In the genomic region with DNA sequence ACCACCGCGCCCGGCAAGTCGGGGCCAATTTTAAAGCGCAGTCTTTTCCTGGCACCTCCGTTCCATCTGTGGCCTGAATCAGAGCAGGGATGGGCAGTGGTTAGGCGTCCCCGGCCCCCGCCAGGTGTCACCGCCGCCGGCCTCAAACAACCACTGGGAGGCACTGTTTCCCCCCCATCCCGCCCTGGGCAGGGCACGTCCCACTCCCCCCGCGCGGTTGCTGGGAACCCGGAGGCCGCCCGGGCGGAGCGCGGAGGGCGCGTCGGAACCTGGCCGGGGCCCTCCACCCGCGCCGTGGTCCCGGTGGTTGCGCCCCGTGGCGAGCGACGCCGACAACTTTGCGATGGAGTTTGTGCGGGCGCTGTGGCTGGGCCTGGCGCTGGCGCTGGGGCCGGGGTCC, we compare ENCODE assay signal across 1 cellular context.
TF ChIP-seq lines count a peak whose summit lies in the region.

A gene with protein sequence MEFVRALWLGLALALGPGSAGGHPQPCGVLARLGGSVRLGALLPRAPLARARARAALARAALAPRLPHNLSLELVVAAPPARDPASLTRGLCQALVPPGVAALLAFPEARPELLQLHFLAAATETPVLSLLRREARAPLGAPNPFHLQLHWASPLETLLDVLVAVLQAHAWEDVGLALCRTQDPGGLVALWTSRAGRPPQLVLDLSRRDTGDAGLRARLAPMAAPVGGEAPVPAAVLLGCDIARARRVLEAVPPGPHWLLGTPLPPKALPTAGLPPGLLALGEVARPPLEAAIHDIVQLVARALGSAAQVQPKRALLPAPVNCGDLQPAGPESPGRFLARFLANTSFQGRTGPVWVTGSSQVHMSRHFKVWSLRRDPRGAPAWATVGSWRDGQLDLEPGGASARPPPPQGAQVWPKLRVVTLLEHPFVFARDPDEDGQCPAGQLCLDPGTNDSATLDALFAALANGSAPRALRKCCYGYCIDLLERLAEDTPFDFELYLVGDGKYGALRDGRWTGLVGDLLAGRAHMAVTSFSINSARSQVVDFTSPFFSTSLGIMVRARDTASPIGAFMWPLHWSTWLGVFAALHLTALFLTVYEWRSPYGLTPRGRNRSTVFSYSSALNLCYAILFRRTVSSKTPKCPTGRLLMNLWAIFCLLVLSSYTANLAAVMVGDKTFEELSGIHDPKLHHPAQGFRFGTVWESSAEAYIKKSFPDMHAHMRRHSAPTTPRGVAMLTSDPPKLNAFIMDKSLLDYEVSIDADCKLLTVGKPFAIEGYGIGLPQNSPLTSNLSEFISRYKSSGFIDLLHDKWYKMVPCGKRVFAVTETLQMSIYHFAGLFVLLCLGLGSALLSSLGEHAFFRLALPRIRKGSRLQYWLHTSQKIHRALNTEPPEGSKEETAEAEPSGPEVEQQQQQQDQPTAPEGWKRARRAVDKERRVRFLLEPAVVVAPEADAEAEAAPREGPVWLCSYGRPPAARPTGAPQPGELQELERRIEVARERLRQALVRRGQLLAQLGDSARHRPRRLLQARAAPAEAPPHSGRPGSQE (plus strand): TSS at position 325 of the 400 bp plus-strand sequence. CDS start 19 bp downstream, at position 344.

TF ChIP-seq in K562, 482 proteins besides CTCF, POLR2A, EP300 and RAD21 (continued from another document and continues in another):
- TF ChIP-seq CTCFL (IDR thresholded peaks at IDR 0.05; ENCODE audit: borderline replicate concordance, insufficient read depth, low read depth, low read length, poor library complexity, severe bottlenecking), result peak; percentile 8
- TF ChIP-seq SRSF3 (IDR thresholded peaks at IDR 0.05; ENCODE audit: insufficient read depth, low read length), result no peak
- TF ChIP-seq SFPQ (IDR thresholded peaks at IDR 0.05; ENCODE audit: low read depth, low read length), result no peak
- 0 out of 2 replicates have a peak, but pooled peaks have one; percentile 13 for TF ChIP-seq HCFC1 (IDR thresholded peaks at IDR 0.05; ENCODE audit: low read depth, low read length)
- TF ChIP-seq ZNF121 (CRISPR knock-in tag; conservative IDR thresholded peaks at IDR 0.05), result 0 out of 2 replicates have a peak, but pooled peaks have one; percentile 17
- TF ChIP-seq L3MBTL2 (IDR thresholded peaks at IDR 0.05), result no peak
- TF ChIP-seq, protein P1, sequence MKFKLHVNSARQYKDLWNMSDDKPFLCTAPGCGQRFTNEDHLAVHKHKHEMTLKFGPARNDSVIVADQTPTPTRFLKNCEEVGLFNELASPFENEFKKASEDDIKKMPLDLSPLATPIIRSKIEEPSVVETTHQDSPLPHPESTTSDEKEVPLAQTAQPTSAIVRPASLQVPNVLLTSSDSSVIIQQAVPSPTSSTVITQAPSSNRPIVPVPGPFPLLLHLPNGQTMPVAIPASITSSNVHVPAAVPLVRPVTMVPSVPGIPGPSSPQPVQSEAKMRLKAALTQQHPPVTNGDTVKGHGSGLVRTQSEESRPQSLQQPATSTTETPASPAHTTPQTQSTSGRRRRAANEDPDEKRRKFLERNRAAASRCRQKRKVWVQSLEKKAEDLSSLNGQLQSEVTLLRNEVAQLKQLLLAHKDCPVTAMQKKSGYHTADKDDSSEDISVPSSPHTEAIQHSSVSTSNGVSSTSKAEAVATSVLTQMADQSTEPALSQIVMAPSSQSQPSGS (CRISPR knock-in tag; IDR thresholded peaks at IDR 0.05), result no peak
- TF ChIP-seq BACH1 (tag; IDR thresholded peaks at IDR 0.05), result no peak
- TF ChIP-seq XRCC5 (IDR thresholded peaks at IDR 0.05; ENCODE audit: low read depth, low read length), result no peak
- TF ChIP-seq CXXC5 (CRISPR knock-in tag; IDR thresholded peaks at IDR 0.05), result peak; percentile 65
- no peak for TF ChIP-seq MCM5 (IDR thresholded peaks at IDR 0.05; ENCODE audit: low read depth)
- TF ChIP-seq AFF1 (IDR thresholded peaks at IDR 0.05; ENCODE audit: low read depth in 1 of 2, partially characterized antibody in 2 of 2), result no peak
- no peak for TF ChIP-seq STAT6 (CRISPR knock-in tag; IDR thresholded peaks at IDR 0.05)
- TF ChIP-seq CCNT2 (IDR thresholded peaks at IDR 0.05; ENCODE audit: borderline replicate concordance, extremely low read depth, insufficient read length, low read depth, low read length), result no peak
- TF ChIP-seq, protein P2, sequence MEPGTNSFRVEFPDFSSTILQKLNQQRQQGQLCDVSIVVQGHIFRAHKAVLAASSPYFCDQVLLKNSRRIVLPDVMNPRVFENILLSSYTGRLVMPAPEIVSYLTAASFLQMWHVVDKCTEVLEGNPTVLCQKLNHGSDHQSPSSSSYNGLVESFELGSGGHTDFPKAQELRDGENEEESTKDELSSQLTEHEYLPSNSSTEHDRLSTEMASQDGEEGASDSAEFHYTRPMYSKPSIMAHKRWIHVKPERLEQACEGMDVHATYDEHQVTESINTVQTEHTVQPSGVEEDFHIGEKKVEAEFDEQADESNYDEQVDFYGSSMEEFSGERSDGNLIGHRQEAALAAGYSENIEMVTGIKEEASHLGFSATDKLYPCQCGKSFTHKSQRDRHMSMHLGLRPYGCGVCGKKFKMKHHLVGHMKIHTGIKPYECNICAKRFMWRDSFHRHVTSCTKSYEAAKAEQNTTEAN (CRISPR knock-in tag; IDR thresholded peaks at IDR 0.05), result no peak
- no peak for TF ChIP-seq TRIM28 (IDR thresholded peaks at IDR 0.05)
- TF ChIP-seq, protein P3, sequence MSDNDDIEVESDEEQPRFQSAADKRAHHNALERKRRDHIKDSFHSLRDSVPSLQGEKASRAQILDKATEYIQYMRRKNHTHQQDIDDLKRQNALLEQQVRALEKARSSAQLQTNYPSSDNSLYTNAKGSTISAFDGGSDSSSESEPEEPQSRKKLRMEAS (CRISPR knock-in tag; IDR thresholded peaks at IDR 0.05), result peak; percentile 16; the same call in 1 of the 2 replicates
- TF ChIP-seq ZFPM2 (CRISPR knock-in tag; IDR thresholded peaks at IDR 0.05), result no peak
- no peak for TF ChIP-seq ZNF12 (CRISPR knock-in tag; IDR thresholded peaks at IDR 0.05)
- TF ChIP-seq, protein P4, sequence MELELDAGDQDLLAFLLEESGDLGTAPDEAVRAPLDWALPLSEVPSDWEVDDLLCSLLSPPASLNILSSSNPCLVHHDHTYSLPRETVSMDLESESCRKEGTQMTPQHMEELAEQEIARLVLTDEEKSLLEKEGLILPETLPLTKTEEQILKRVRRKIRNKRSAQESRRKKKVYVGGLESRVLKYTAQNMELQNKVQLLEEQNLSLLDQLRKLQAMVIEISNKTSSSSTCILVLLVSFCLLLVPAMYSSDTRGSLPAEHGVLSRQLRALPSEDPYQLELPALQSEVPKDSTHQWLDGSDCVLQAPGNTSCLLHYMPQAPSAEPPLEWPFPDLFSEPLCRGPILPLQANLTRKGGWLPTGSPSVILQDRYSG (tag; conservative IDR thresholded peaks at IDR 0.05; ENCODE audit: low read depth), result no peak
- TF ChIP-seq JUN (IDR thresholded peaks at IDR 0.05; ENCODE audit: borderline replicate concordance, low read depth, low read length), result 0 out of 2 replicates have a peak, but pooled peaks have one; percentile 16
- no peak for TF ChIP-seq JUN (CRISPR knock-in tag; IDR thresholded peaks at IDR 0.05; ENCODE audit: borderline replicate concordance)
- TF ChIP-seq PURB (CRISPR knock-in tag; IDR thresholded peaks at IDR 0.05; ENCODE audit: low read depth), result no peak
- TF ChIP-seq RBFOX2 (IDR thresholded peaks at IDR 0.05; ENCODE audit: low read depth, low read length), result 0 out of 2 replicates have a peak, but pooled peaks have one; percentile 18
- peak; percentile 70 to 87 for TF ChIP-seq MAZ (CRISPR knock-in tag; conservative IDR thresholded peaks at IDR 0.05 in 1 of 2, IDR thresholded peaks at IDR 0.05 in 1 of 2)
- no peak for TF ChIP-seq POU5F1 (IDR thresholded peaks at IDR 0.05; ENCODE audit: borderline replicate concordance, low read depth, low read length, partially characterized antibody)
- no peak for TF ChIP-seq CBFB (CRISPR knock-in tag; IDR thresholded peaks at IDR 0.05)
- peak; percentile 43; the same call in 1 of the 2 replicates for TF ChIP-seq SP1 (CRISPR knock-in tag; IDR thresholded peaks at IDR 0.05)
- no peak for TF ChIP-seq ATF4 (CRISPR knock-in tag; IDR thresholded peaks at IDR 0.05)
- 0 out of 2 replicates have a peak, but pooled peaks have one; percentile 19 for TF ChIP-seq MYC (IDR thresholded peaks at IDR 0.05; ENCODE audit: low read depth, low read length)
- TF ChIP-seq MYC (CRISPR knock-in tag; IDR thresholded peaks at IDR 0.05; ENCODE audit: borderline replicate concordance, low read depth), result no peak
- no peak for TF ChIP-seq ZEB2 (IDR thresholded peaks at IDR 0.05)
- TF ChIP-seq KDM5B (IDR thresholded peaks at IDR 0.05; ENCODE audit: insufficient replicate concordance, low read depth, low read length), result no peak
- TF ChIP-seq SLC30A9 (CRISPR knock-in tag; IDR thresholded peaks at IDR 0.05), result no peak
- TF ChIP-seq SIN3A (IDR thresholded peaks at IDR 0.05; ENCODE audit: borderline replicate concordance in 2 of 2, control insufficient read depth in 1 of 2, low read depth in 2 of 2, low read length in 2 of 2), result no peak
- no peak for TF ChIP-seq PRMT5 (CRISPR knock-in tag; IDR thresholded peaks at IDR 0.05)
- no peak for TF ChIP-seq SAP30 (IDR thresholded peaks at IDR 0.05; ENCODE audit: borderline replicate concordance, insufficient read depth, low read depth, low read length, poor library complexity, severe bottlenecking)
- TF ChIP-seq ZNF384 (IDR thresholded peaks at IDR 0.05; ENCODE audit: low read depth, low read length), result 0 out of 2 replicates have a peak, but pooled peaks have one; percentile 6
